Comparison of ENCODE assay signal across 24 cellular contexts in genomic region chr4:38017579-38017978, GRCh38. TPM values are rescaled to one million over a fixed set of nuclear protein-coding genes. Genes with fewer than 3 reads are reported as not detected.
"Had no signal": no experiment of that assay in that cellular context is flagged by ENCODE, and none has a peak within 500 bp of the region (broad histone marks: within the 10 kb centered on the region; RNA-seq: fewer than 3 reads in every experiment).

No MANE protein-coding gene starts in this region.

- H2AFZ ChIP-seq: neural progenitor cell had no signal

- H3K4me3 Mint-ChIP-seq: activated naive CD4-positive, alpha-beta T cell treated with anti-CD3 and anti-CD28 coated beads for 36 hours; activated naive CD8-positive, alpha-beta T cell treated with anti-CD3 and anti-CD28 coated beads, Interleukin-2, amount 50 U/mL, for 24 hours; activated T-helper 17 cell treated with anti-CD3 and anti-CD28 coated beads, Interleukin-2, amount 50 U/mL, for 72 hours; effector memory CD8-positive, alpha-beta T cell; mesothelial cell of epicardium; neural progenitor cell; stimulated activated memory B cell treated with anti-CD40 and anti-IgM and Interleukin-4, amounts not matched to agents 10 μg/mL and 1 μg/mL and 100 μg/mL, for 72 hours had no signal

- H3K4me2 ChIP-seq: neural progenitor cell had no signal

- DNase-seq: activated CD4-positive, alpha-beta T cell treated with anti-CD3 and anti-CD28 coated beads for 1 hour; activated CD4-positive, alpha-beta T cell treated with anti-CD3 and anti-CD28 coated beads, Interleukin-2, amount 50 U/mL, for 4 hours; activated naive CD4-positive, alpha-beta T cell treated with anti-CD3 and anti-CD28 coated beads for 36 hours; activated naive CD8-positive, alpha-beta T cell treated with anti-CD3 and anti-CD28 coated beads, Interleukin-2, amount 50 U/mL, for 24 hours; activated T-cell treated with anti-CD3 and anti-CD28 coated beads for 4 hours; dermis blood vessel endothelial cell; effector memory CD8-positive, alpha-beta T cell; heart left ventricle; left cardiac atrium; lower lobe of right lung; retina; stimulated activated CD4-positive, alpha-beta T cell treated with anti-CD3 and anti-CD28 coated beads, Interleukin-2, amount 100 ng/mL, for 48 hours; T1000; thyroid gland had no signal

- H3K4me3 ChIP-seq: ascending aorta, heart left ventricle, lower lobe of right lung, neural progenitor cell, thyroid gland, vagina had no signal

- H3K27ac ChIP-seq: ascending aorta, epithelial cell of prostate, lower lobe of right lung, neural progenitor cell, thyroid gland, vagina had no signal

- FAIRE-seq: bronchial epithelial cell, frontal cortex had no signal

- H3K9ac ChIP-seq: neural progenitor cell had no signal

- H3K4me1 ChIP-seq: lower lobe of right lung, neural progenitor cell, vagina had no signal

- H3K9me3 Mint-ChIP-seq: activated naive CD8-positive, alpha-beta T cell treated with anti-CD3 and anti-CD28 coated beads, Interleukin-2, amount 50 U/mL, for 24 hours; activated T-helper 17 cell treated with anti-CD3 and anti-CD28 coated beads, Interleukin-2, amount 50 U/mL, for 72 hours; effector memory CD8-positive, alpha-beta T cell; stimulated activated memory B cell treated with anti-CD40 and anti-IgM and Interleukin-4, amounts not matched to agents 10 μg/mL and 1 μg/mL and 100 μg/mL, for 72 hours had no signal

- H3K27me3 Mint-ChIP-seq: activated naive CD8-positive, alpha-beta T cell treated with anti-CD3 and anti-CD28 coated beads, Interleukin-2, amount 50 U/mL, for 24 hours; activated T-helper 17 cell treated with anti-CD3 and anti-CD28 coated beads, Interleukin-2, amount 50 U/mL, for 72 hours; effector memory CD8-positive, alpha-beta T cell; stimulated activated memory B cell treated with anti-CD40 and anti-IgM and Interleukin-4, amounts not matched to agents 10 μg/mL and 1 μg/mL and 100 μg/mL, for 72 hours had no signal

- H3K27me3 ChIP-seq: ascending aorta, heart left ventricle, neural progenitor cell, thyroid gland, vagina had no signal

- H3K9me3 ChIP-seq: ascending aorta, heart left ventricle, lower lobe of right lung, thyroid gland, vagina had no signal

- H3K27ac Mint-ChIP-seq: activated naive CD4-positive, alpha-beta T cell treated with anti-CD3 and anti-CD28 coated beads for 36 hours; activated naive CD8-positive, alpha-beta T cell treated with anti-CD3 and anti-CD28 coated beads, Interleukin-2, amount 50 U/mL, for 24 hours; activated T-helper 17 cell treated with anti-CD3 and anti-CD28 coated beads, Interleukin-2, amount 50 U/mL, for 72 hours; effector memory CD8-positive, alpha-beta T cell; mesothelial cell of epicardium; neural progenitor cell; stimulated activated memory B cell treated with anti-CD40 and anti-IgM and Interleukin-4, amounts not matched to agents 10 μg/mL and 1 μg/mL and 100 μg/mL, for 72 hours had no signal

- ATAC-seq: activated naive CD8-positive, alpha-beta T cell treated with anti-CD3 and anti-CD28 coated beads, Interleukin-2, amount 50 U/mL, for 24 hours; activated T-helper 17 cell treated with anti-CD3 and anti-CD28 coated beads, Interleukin-2, amount 50 U/mL, for 72 hours; effector memory CD8-positive, alpha-beta T cell; heart left ventricle; left cardiac atrium; lower lobe of right lung; stimulated activated memory B cell treated with anti-CD40 and anti-IgM and Interleukin-4, amounts not matched to agents 10 μg/mL and 1 μg/mL and 100 μg/mL, for 72 hours had no signal

RNA-seq across cellular contexts. Expression of gene PTTG2, which starts 57.4 kb away (rescaled TPM):
- total RNA-seq: activated naive CD4-positive, alpha-beta T cell treated with anti-CD3 and anti-CD28 coated beads for 36 hours; ascending aorta; bronchial epithelial cell; fibroblast of lung; frontal cortex; mesothelial cell of epicardium had no signal
- polyA plus RNA-seq: fibroblast of lung had no signal
